ENCODE assay signal across 11 cellular contexts in genomic region chr5:80871541-80871961, GRCh38.
A peak's percentile ranks its signal among the peaks of the same experiment; 100 is the strongest.
DNase-seq lines count a peak whose midpoint lies in the region; ATAC-seq and TF ChIP-seq lines count a peak whose summit lies in the region.
"Had no signal": no experiment of that assay in that cellular context is flagged by ENCODE, and none has a peak within 500 bp of the region (broad histone marks: within the 10 kb centered on the region; RNA-seq: fewer than 3 reads in every experiment).

No MANE protein-coding gene starts in this region.

- intact Hi-C loops in activated CD4-positive, alpha-beta T cell treated with anti-CD3 and anti-CD28 coated beads for 36 hours (cut with DNase I, micrococcal nuclease): loop anchor here in 1 of 2 experiments (1.0 to 5.0 kb wide), 2 partner anchors 136 to 464 kb away; partner anchors contain the start of gene ZFYVE16

- H3K4me1 Mint-ChIP-seq in activated CD4-positive, alpha-beta T cell treated with anti-CD3 and anti-CD28 coated beads for 36 hours: peaks cover 27% of the 10 kb centered on the region
- no peaks in the 10 kb centered on the region for H3K4me1 Mint-ChIP-seq in chondrocyte (ENCODE audit: low read depth)

- no peaks in the 10 kb centered on the region for H3K27me3 Mint-ChIP-seq in activated CD4-positive, alpha-beta T cell treated with anti-CD3 and anti-CD28 coated beads for 36 hours
- no peaks in the 10 kb centered on the region for H3K27me3 Mint-ChIP-seq in chondrocyte (ENCODE audit: low read depth)
- H3K27me3 Mint-ChIP-seq: naive thymus-derived CD4-positive, alpha-beta T cell had no signal

- POLR2A ChIA-PET in activated CD4-positive, alpha-beta T cell treated with anti-CD3 and anti-CD28 coated beads for 36 hours (lab: Charles Lee): no interaction called here

- CTCF ChIA-PET in activated CD4-positive, alpha-beta T cell treated with anti-CD3 and anti-CD28 coated beads for 36 hours (lab: Charles Lee): interaction anchor here (1.2 kb wide), 1 partner anchor 9 kb away, joined by 3 read pairs; no protein-coding TSS in a partner anchor

- peaks cover 44% of the 10 kb centered on the region for H3K36me3 Mint-ChIP-seq in activated CD4-positive, alpha-beta T cell treated with anti-CD3 and anti-CD28 coated beads for 36 hours (ENCODE audit: low read depth)
- peaks cover 5% of the 10 kb centered on the region for H3K36me3 Mint-ChIP-seq in chondrocyte (ENCODE audit: low read depth)

- in situ Hi-C loops in G401 (cut with HindIII; ENCODE audit: low sequenced_read_pairs): no loop called here

- no peak for TF ChIP-seq CTCF in chondrocyte (IDR thresholded peaks at IDR 0.05)

- H3K27ac Mint-ChIP-seq in activated CD4-positive, alpha-beta T cell treated with anti-CD3 and anti-CD28 coated beads for 36 hours: peak overlapping the region; percentile 61
- H3K27ac Mint-ChIP-seq in chondrocyte (ENCODE audit: unreplicated experiment): peak overlapping the region; percentile 17

- no peak overlapping the region for H3K4me3 Mint-ChIP-seq in activated CD4-positive, alpha-beta T cell treated with anti-CD3 and anti-CD28 coated beads for 36 hours
- H3K4me3 Mint-ChIP-seq in chondrocyte (ENCODE audit: unreplicated experiment): no peak overlapping the region
- H3K4me3 Mint-ChIP-seq: naive thymus-derived CD4-positive, alpha-beta T cell had no signal

- no peaks in the 10 kb centered on the region for H3K9me3 Mint-ChIP-seq in activated CD4-positive, alpha-beta T cell treated with anti-CD3 and anti-CD28 coated beads for 36 hours (ENCODE audit: low read depth)
- H3K9me3 Mint-ChIP-seq in chondrocyte (ENCODE audit: low read depth): no peaks in the 10 kb centered on the region

- ATAC-seq in activated CD4-positive, alpha-beta T cell treated with anti-CD3 and anti-CD28 coated beads for 36 hours: peak; percentile 97
- no peak for ATAC-seq in GM18502 (IDR thresholded peaks at IDR 0.05; ENCODE audit: poor library complexity, unreplicated experiment)
- ATAC-seq: naive thymus-derived CD4-positive, alpha-beta T cell had no signal

- DNase-seq in activated CD4-positive, alpha-beta T cell treated with anti-CD3 and anti-CD28 coated beads for 36 hours: peak; percentile 76
- no peak for DNase-seq in activated CD4-positive, alpha-beta T cell treated with anti-CD3 and anti-CD28 coated beads, Interleukin-2, amount 50 U/mL, for 1 hour
- DNase-seq in RPMI7951 (ENCODE audit: low read depth) (peak; percentile 81), chondrocyte (ENCODE audit: low spot score) (no peak), COLO668 (lab: John Stamatoyannopoulos, UW; ENCODE audit: unreplicated experiment) (no peak), G401 (ENCODE audit: low spot score) (no peak)
- DNase-seq in stimulated activated CD4-positive, alpha-beta T cell treated with anti-CD3 and anti-CD28 coated beads, Interleukin-2, amount 100 ng/mL, for 24 hours: peak; percentile 32 to 52
- DNase-seq: heart left ventricle, NCI-H1417 had no signal

Comparison
In these comparisons a context has a peak if more than half of its experiments do, and no peak if none do; other contexts are left out.
1. DNase-seq: peak in activated CD4-positive, alpha-beta T cell treated with anti-CD3 and anti-CD28 coated beads for 36 hours (single experiment), RPMI7951 (single experiment) and stimulated activated CD4-positive, alpha-beta T cell treated with anti-CD3 and anti-CD28 coated beads, Interleukin-2, amount 100 ng/mL, for 24 hours (2 of 2); none in activated CD4-positive, alpha-beta T cell treated with anti-CD3 and anti-CD28 coated beads, Interleukin-2, amount 50 U/mL, for 1 hour (single experiment), chondrocyte (single experiment), COLO668 (single experiment) and G401 (single experiment).